ENCODE assay signal across 9 cellular contexts in genomic region chr1:54335396-54336056, GRCh38.
DNase-seq lines count a peak whose midpoint lies in the region; TF ChIP-seq lines count a peak whose summit lies in the region.
"Had no signal": no experiment of that assay in that cellular context is flagged by ENCODE, and none has a peak within 500 bp of the region (broad histone marks: within the 10 kb centered on the region; RNA-seq: fewer than 3 reads in every experiment).

No MANE protein-coding gene starts in this region.

- no peak for TF ChIP-seq POLR2A in uterus (IDR thresholded peaks at IDR 0.05)

- DNase-seq in SIG-M5 treated with dmso at 0.1 percent for 504 hours (lab: John Stamatoyannopoulos, UW; ENCODE audit: unreplicated experiment) (peak; percentile 7), SIG-M5 (lab: John Stamatoyannopoulos, UW) (no peak), dorsolateral prefrontal cortex (no peak), mesenchymal stem cell (peak; percentile 99), uterus (peak; percentile 80 to 87), HUDEP-2 (lab: John Stamatoyannopoulos, UW; ENCODE audit: unreplicated experiment in 76 of 76) (no peak), hippocampal formation (lab: John Stamatoyannopoulos, UW) (no peak)
- no peak for DNase-seq in stimulated activated CD4-positive, alpha-beta T cell treated with anti-CD3 and anti-CD28 coated beads, Interleukin-4, amount 100 ng/mL, for 24 hours

- no peak overlapping the region for H2AK5ac ChIP-seq in mesenchymal stem cell (ENCODE audit: low read length, severe bottlenecking)

- intact Hi-C loops in dorsolateral prefrontal cortex (cut with DNase I) (no loop called here), uterus (cut with DNase I; ENCODE audit: low total_unique reads) (no loop called here)

- TF ChIP-seq CTCF in dorsolateral prefrontal cortex (IDR thresholded peaks at IDR 0.05 in 54 of 56, conservative IDR thresholded peaks at IDR 0.05 in 2 of 56; ENCODE audit: low read depth in 1 of 56, partially characterized antibody in 56 of 56) (no peak), uterus (IDR thresholded peaks at IDR 0.05) (no peak)

- under 1% methylated on average over 15 of the region's 15 CpGs for WGBS in mesenchymal stem cell

- peak overlapping the region; percentile 94 for H4K91ac ChIP-seq in mesenchymal stem cell (ENCODE audit: low read length)

- H3K14ac ChIP-seq in mesenchymal stem cell (ENCODE audit: low read length in 2 of 2) = no peak overlapping the region

- no peak overlapping the region for H2BK15ac ChIP-seq in mesenchymal stem cell (ENCODE audit: low read depth, poor library complexity, severe bottlenecking)

- H2BK5ac ChIP-seq in mesenchymal stem cell (ENCODE audit: low read depth, low read length, poor library complexity, severe bottlenecking) = no peak overlapping the region

- H3K23ac ChIP-seq in mesenchymal stem cell (ENCODE audit: low read length in 2 of 2) = no peak overlapping the region

- H3K4me3 ChIP-seq in dorsolateral prefrontal cortex = peak overlapping the region in 5 of 59 donors; percentile 4 to 20 (median 9)
- peak overlapping the region in 1 of 2 experiments; percentile 73 for H3K4me3 ChIP-seq in mesenchymal stem cell (ENCODE audit: insufficient read depth in 1 of 2, low read depth in 1 of 2, low read length in 2 of 2)
- peak overlapping the region; percentile 5 to 34 for H3K4me3 ChIP-seq in uterus
- H3K4me3 ChIP-seq: BLaER1 treated with 17β-estradiol and CSF1 and Interleukin-3, amounts not matched to agents 10 nM and 100 nM had no signal

- peak overlapping the region; percentile 19 for H3K4me2 ChIP-seq in mesenchymal stem cell (ENCODE audit: low read length, poor library complexity, severe bottlenecking)

- no peak overlapping the region for H2AFZ ChIP-seq in mesenchymal stem cell (ENCODE audit: low read depth, low read length)

- H3K4me1 ChIP-seq in mesenchymal stem cell (ENCODE audit: control insufficient read depth, insufficient read depth, low read depth, low read length) = peaks cover 18% of the 10 kb centered on the region
- peaks cover 15 to 17% of the 10 kb centered on the region in 2 donors for H3K4me1 ChIP-seq in uterus

- no peaks in the 10 kb centered on the region for H3K27me3 ChIP-seq in dorsolateral prefrontal cortex
- no peaks in the 10 kb centered on the region for H3K27me3 ChIP-seq in mesenchymal stem cell (ENCODE audit: control insufficient read depth in 1 of 2, insufficient read depth in 1 of 2, low read length in 2 of 2)
- no peaks in the 10 kb centered on the region for H3K27me3 ChIP-seq in uterus
- H3K27me3 ChIP-seq: BLaER1 treated with 17β-estradiol and CSF1 and Interleukin-3, amounts not matched to agents 10 nM and 100 nM had no signal

- H3K9ac ChIP-seq in mesenchymal stem cell (ENCODE audit: low read length) = peak overlapping the region; percentile 88
- H3K9ac ChIP-seq: BLaER1 treated with 17β-estradiol and CSF1 and Interleukin-3, amounts not matched to agents 10 nM and 100 nM had no signal

- H4K8ac ChIP-seq in mesenchymal stem cell (ENCODE audit: low read length) = peak overlapping the region; percentile 95

- peak overlapping the region; percentile 49 to 97 (median 90) for H3K27ac ChIP-seq in dorsolateral prefrontal cortex
- peak overlapping the region; percentile 81 for H3K27ac ChIP-seq in mesenchymal stem cell (ENCODE audit: low read length, poor library complexity, severe bottlenecking)
- H3K27ac ChIP-seq in uterus = peak overlapping the region; percentile 83 to 89
- H3K27ac ChIP-seq: BLaER1 treated with 17β-estradiol and CSF1 and Interleukin-3, amounts not matched to agents 10 nM and 100 nM had no signal

- peak overlapping the region in 1 of 2 experiments; percentile 35 for H3K4ac ChIP-seq in mesenchymal stem cell (ENCODE audit: low read depth in 1 of 2, low read length in 2 of 2)

- H2BK120ac ChIP-seq in mesenchymal stem cell (ENCODE audit: low read depth, low read length) = peak overlapping the region; percentile 46

- H3K36me3 ChIP-seq in mesenchymal stem cell (ENCODE audit: control insufficient read depth in 1 of 2, insufficient read depth in 2 of 2, low read depth in 1 of 2, low read length in 2 of 2) (peaks cover 5 to 16% of the 10 kb centered on the region in 2 experiments), uterus (no peaks in the 10 kb centered on the region)

- peaks cover 42% of the 10 kb centered on the region for H3K79me1 ChIP-seq in mesenchymal stem cell (replicated peaks; ENCODE audit: low read length, poor library complexity, severe bottlenecking)

- H3K9me3 ChIP-seq in mesenchymal stem cell (ENCODE audit: control insufficient read depth, low read length) (no peaks in the 10 kb centered on the region), uterus (no peaks in the 10 kb centered on the region)

- H3K18ac ChIP-seq in mesenchymal stem cell (ENCODE audit: low read depth in 1 of 2, low read length in 2 of 2) = peak overlapping the region; percentile 79 to 82

- H2BK12ac ChIP-seq in mesenchymal stem cell (ENCODE audit: low read length in 2 of 2) = peak overlapping the region in 1 of 2 experiments; percentile 19

Comparison
In these comparisons a context has a peak if more than half of its experiments do, and no peak if none do; other contexts are left out.
1. DNase-seq: peak in SIG-M5 treated with dmso at 0.1 percent for 504 hours (single experiment), mesenchymal stem cell (single experiment) and uterus (2 of 2); none in SIG-M5 (single experiment), dorsolateral prefrontal cortex (0 of 10), HUDEP-2 (0 of 76), hippocampal formation (0 of 2) and stimulated activated CD4-positive, alpha-beta T cell treated with anti-CD3 and anti-CD28 coated beads, Interleukin-4, amount 100 ng/mL, for 24 hours (single experiment).
2. Peak in every context shown above with its lines, with median percentiles within 50 percentile points of each other: H3K27ac ChIP-seq.